8 cellular contexts compared by ENCODE assay signal in genomic region chrX:115898382-115899001, GRCh38.
DNase-seq lines count a peak whose midpoint lies in the region; ATAC-seq and TF ChIP-seq lines count a peak whose summit lies in the region.

No MANE protein-coding gene starts in this region.

- H3K27me3 ChIP-seq in PC-9 (ENCODE audit: insufficient read depth, low read depth), result no peaks in the 10 kb centered on the region

- CTCF ChIA-PET in PC-9 (lab: Charles Lee), result no interaction called here

- H3K27ac ChIP-seq in C4-2B, result peak overlapping the region; percentile 57
- no peak overlapping the region for H3K27ac ChIP-seq in PC-9

- H2AFZ ChIP-seq in PC-9, result no peak overlapping the region

- H3K4me1 ChIP-seq in PC-9 (replicated peaks; ENCODE audit: insufficient read depth), result peaks cover 19% of the 10 kb centered on the region

- no peaks in the 10 kb centered on the region for H3K36me3 ChIP-seq in PC-9 (ENCODE audit: low read depth)

- BruUV-seq in PC-9 (replicated peaks; lab: Mats Ljungman, UMichigan), result no TSS peak

- intact Hi-C loops in PC-9 (cut with micrococcal nuclease; ENCODE audit: unreplicated experiment), result loop anchor here (1.0 kb wide), 1 partner anchor 42 kb away; no protein-coding TSS in a partner anchor

- ATAC-seq in GM18873 (IDR thresholded peaks at IDR 0.05; ENCODE audit: low FRiP score, unreplicated experiment) (peak; percentile 71), HG03354 (IDR thresholded peaks at IDR 0.05; ENCODE audit: poor library complexity, severe bottlenecking, unreplicated experiment) (peak; percentile 85)

- peaks cover 11% of the 10 kb centered on the region; the same call in 1 of the 2 replicates for H3F3A ChIP-seq in PC-9 (ENCODE audit: insufficient read depth, low read depth)

- TF ChIP-seq CTCF in C4-2B (conservative IDR thresholded peaks at IDR 0.05) (peak; percentile 42), PC-9 (conservative IDR thresholded peaks at IDR 0.05) (peak; percentile 68)

- DNase-seq in PC-9, result peak; percentile 68 to 85
- peak; percentile 39 to 67 for DNase-seq in hippocampal formation (lab: John Stamatoyannopoulos, UW)
- no peak for DNase-seq in islet precursor cell
- no peak for DNase-seq in SW 1271 (lab: John Stamatoyannopoulos, UW)
- DNase-seq in activated CD4-positive, CD25-positive, alpha-beta regulatory T cell (lab: John Stamatoyannopoulos, UW), result no peak

- H3K9me3 ChIP-seq in PC-9 (ENCODE audit: insufficient read depth, low read depth), result no peaks in the 10 kb centered on the region

- POLR2A ChIA-PET in PC-9 (lab: Charles Lee; ENCODE audit: unreplicated experiment), result no interaction called here

- no peak overlapping the region for H3K4me3 ChIP-seq in PC-9

- H3K9me2 ChIP-seq in PC-9 (ENCODE audit: insufficient read depth), result no peaks in the 10 kb centered on the region

- H3K79me2 ChIP-seq in PC-9 (ENCODE audit: low read depth), result no peaks in the 10 kb centered on the region

- H3K4me2 ChIP-seq in PC-9, result peak overlapping the region; percentile 27

- no peaks in the 10 kb centered on the region for H4K20me1 ChIP-seq in PC-9 (ENCODE audit: insufficient read depth)

Comparison
In these comparisons a context has a peak if more than half of its experiments do, and no peak if none do; other contexts are left out.
1. DNase-seq: peak in PC-9 (2 of 2) and hippocampal formation (2 of 2); none in islet precursor cell (single experiment), SW 1271 (0 of 2) and activated CD4-positive, CD25-positive, alpha-beta regulatory T cell (0 of 4).